30 cellular contexts compared by ENCODE assay signal in genomic region chr5:153233933-153234332, GRCh38.
"Had no signal": no experiment of that assay in that cellular context is flagged by ENCODE, and none has a peak within 500 bp of the region (broad histone marks: within the 10 kb centered on the region; RNA-seq: fewer than 3 reads in every experiment).

No MANE protein-coding gene starts in this region.

- H3K27ac ChIP-seq: adrenal gland, body of pancreas, colonic mucosa, heart left ventricle, WERI-Rb-1 had no signal

- H3K36me3 ChIP-seq: adrenal gland, colonic mucosa, heart left ventricle, WERI-Rb-1 had no signal

- H3K27me3 ChIP-seq: adrenal gland, body of pancreas, colonic mucosa had no signal

- DNase-seq: activated B cell treated with CpG ODN at 0.5 μM for 24 hours; activated CD4-positive, alpha-beta T cell treated with anti-CD3 and anti-CD28 coated beads for 48 hours; activated CD4-positive, alpha-beta T cell treated with anti-CD3 and anti-CD28 coated beads, Interleukin-2, amount 50 U/mL, for 1 hour; activated CD4-positive, alpha-beta T cell treated with anti-CD3 and anti-CD28 coated beads, Interleukin-2, amount 50 U/mL, for 48 hours; activated CD8-positive, alpha-beta memory T cell treated with anti-CD3 and anti-CD28 coated beads for 24 hours; activated CD8-positive, alpha-beta T cell treated with anti-CD3 and anti-CD28 coated beads for 36 hours; activated effector memory CD4-positive, alpha-beta T cell treated with anti-CD3 and anti-CD28 coated beads, Interleukin-2, amount 50 U/mL, for 16 hours; activated naive CD4-positive, alpha-beta T cell treated with anti-CD3 and anti-CD28 coated beads for 36 hours; activated naive CD8-positive, alpha-beta T cell treated with anti-CD3 and anti-CD28 coated beads for 36 hours; activated naive CD8-positive, alpha-beta T cell treated with anti-CD3 and anti-CD28 coated beads, Interleukin-2, amount 50 U/mL, for 24 hours; activated T-cell treated with anti-CD3 and anti-CD28 coated beads, Interleukin-2, amount 50 U/mL, for 1 hour; activated T-cell treated with anti-CD3 and anti-CD28 coated beads, Interleukin-2, amount 50 U/mL, for 48 hours; adrenal gland; amygdala; aorta; body of pancreas; central memory CD4-positive, alpha-beta T cell; cerebellar nuclear complex; colonic mucosa; dorsolateral prefrontal cortex; effector memory CD4-positive, alpha-beta T cell; endodermal cell; foreskin fibroblast; glutamatergic neuron; heart left ventricle; T-cell; T1000; WERI-Rb-1 had no signal

- ATAC-seq: activated CD4-positive, CD25-positive, alpha-beta regulatory T cell treated with anti-CD3 and anti-CD28 coated beads, Interleukin-2, amount 50 U/mL, for 24 hours; activated CD8-positive, alpha-beta T cell treated with anti-CD3 and anti-CD28 coated beads for 36 hours; activated naive CD8-positive, alpha-beta T cell treated with anti-CD3 and anti-CD28 coated beads, Interleukin-2, amount 50 U/mL, for 24 hours; body of pancreas; esophagus mucosa; T-cell had no signal

- H3K4me3 ChIP-seq: adrenal gland, body of pancreas, colonic mucosa, dorsolateral prefrontal cortex, heart left ventricle had no signal

- H3K4me1 ChIP-seq: adrenal gland, body of pancreas, colonic mucosa, heart left ventricle had no signal

- H3K9me3 ChIP-seq: adrenal gland, body of pancreas, colonic mucosa, heart left ventricle had no signal
